ENCODE assay signal across 1 cellular context in genomic region chr12:50934371-50934851, GRCh38.
TF ChIP-seq lines count a peak whose summit lies in the region.

No MANE protein-coding gene starts in this region.

TF ChIP-seq in K562, 482 proteins besides CTCF, POLR2A, EP300 and RAD21:
- 0 out of 2 replicates have a peak, but pooled peaks have one; percentile 4 for TF ChIP-seq ATF7 (IDR thresholded peaks at IDR 0.05)
- peak; percentile 67; the same call in 1 of the 2 replicates for TF ChIP-seq ESRRA (IDR thresholded peaks at IDR 0.05; ENCODE audit: borderline replicate concordance, low read depth)
- no peak for TF ChIP-seq TGIF2 (CRISPR knock-in tag; IDR thresholded peaks at IDR 0.05)
- 0 out of 2 replicates have a peak, but pooled peaks have one; percentile 1 for TF ChIP-seq ZNF592 (IDR thresholded peaks at IDR 0.05)
